In genomic region chr11:121604152-121604551, GRCh38 we compare ENCODE assay signal across 36 cellular contexts.
"Had no signal": no experiment of that assay in that cellular context is flagged by ENCODE, and none has a peak within 500 bp of the region (broad histone marks: within the 10 kb centered on the region; RNA-seq: fewer than 3 reads in every experiment).

No MANE protein-coding gene starts in this region.

- H3K4me3 ChIP-seq: ascending aorta, cardiac muscle cell had no signal

- H3K27ac ChIP-seq: ascending aorta, cardiac muscle cell, VCaP had no signal

- ATAC-seq: activated CD8-positive, alpha-beta T cell treated with anti-CD3 and anti-CD28 coated beads for 36 hours; activated naive CD8-positive, alpha-beta T cell treated with anti-CD3 and anti-CD28 coated beads, Interleukin-2, amount 50 U/mL, for 24 hours had no signal

- H3K27me3 ChIP-seq: ascending aorta, cardiac muscle cell had no signal

- H3K9me3 Mint-ChIP-seq: activated B cell treated with CpG ODN at 0.5 μM for 24 hours; activated CD4-positive, alpha-beta memory T cell treated with anti-CD3 and anti-CD28 coated beads for 36 hours; activated CD4-positive, alpha-beta T cell treated with anti-CD3 and anti-CD28 coated beads, Interleukin-2, amount 10 ng/mL, durations not matched to agents 24 days and 14 days; activated CD8-positive, alpha-beta T cell treated with anti-CD3 and anti-CD28 coated beads for 36 hours; activated naive CD4-positive, alpha-beta T cell treated with anti-CD3 and anti-CD28 coated beads, Interleukin-2, amount 10 ng/mL, durations not matched to agents 7 days and 5 days; activated naive CD4-positive, alpha-beta T cell treated with anti-CD3 and anti-CD28 coated beads, Interleukin-2, amount 50 U/mL, for 24 hours; activated naive CD8-positive, alpha-beta T cell treated with anti-CD3 and anti-CD28 coated beads, Interleukin-2, amount 10 ng/mL, durations not matched to agents 7 days and 5 days; activated naive CD8-positive, alpha-beta T cell treated with anti-CD3 and anti-CD28 coated beads, Interleukin-2, amount 50 U/mL, for 24 hours; activated T-cell treated with anti-CD3 and anti-CD28 coated beads, Interleukin-2, amount 50 U/mL, for 24 hours; activated T-helper 2 cell treated with anti-CD3 and anti-CD28 coated beads, Interferon-gamma antibody, Interleukin-2, Interleukin-4, amounts not matched to agents 10 μg/mL and 5 μg/mL and 100 μg/mL, durations not matched to agents 14 hours and 24 hours and 36 hours; central memory CD8-positive, alpha-beta T cell; T-helper 1 cell treated with Interleukin-12 subunit alpha and Interleukin-12 subunit beta and Interleukin-4 antibody, amounts not matched to agents 30 μg/mL and 1 μg/mL, for 36 hours; T-helper 2 cell treated with Interferon-gamma antibody and Interleukin-4, amounts not matched to agents 5 μg/mL and 100 μg/mL, for 36 hours had no signal

- H3K27ac Mint-ChIP-seq: activated B cell treated with CpG ODN at 0.5 μM for 24 hours; activated CD4-positive, alpha-beta memory T cell treated with anti-CD3 and anti-CD28 coated beads for 36 hours; activated CD4-positive, alpha-beta T cell treated with anti-CD3 and anti-CD28 coated beads, Interleukin-2, amount 10 ng/mL, durations not matched to agents 24 days and 14 days; activated CD8-positive, alpha-beta T cell treated with anti-CD3 and anti-CD28 coated beads for 36 hours; activated naive CD4-positive, alpha-beta T cell treated with anti-CD3 and anti-CD28 coated beads, Interleukin-2, amount 10 ng/mL, durations not matched to agents 7 days and 5 days; activated naive CD4-positive, alpha-beta T cell treated with anti-CD3 and anti-CD28 coated beads, Interleukin-2, amount 50 U/mL, for 24 hours; activated naive CD8-positive, alpha-beta T cell; activated naive CD8-positive, alpha-beta T cell treated with anti-CD3 and anti-CD28 coated beads, Interleukin-2, amount 10 ng/mL, durations not matched to agents 7 days and 5 days; activated naive CD8-positive, alpha-beta T cell treated with anti-CD3 and anti-CD28 coated beads, Interleukin-2, amount 50 U/mL, for 24 hours; activated T-cell treated with anti-CD3 and anti-CD28 coated beads, Interleukin-2, amount 50 U/mL, for 24 hours; activated T-helper 2 cell treated with anti-CD3 and anti-CD28 coated beads, Interferon-gamma antibody, Interleukin-2, Interleukin-4, amounts not matched to agents 10 μg/mL and 5 μg/mL and 100 μg/mL, durations not matched to agents 14 hours and 24 hours and 36 hours; brain; T-helper 1 cell treated with Interleukin-12 subunit alpha and Interleukin-12 subunit beta and Interleukin-4 antibody, amounts not matched to agents 30 μg/mL and 1 μg/mL, for 36 hours; T-helper 2 cell treated with Interferon-gamma antibody and Interleukin-4, amounts not matched to agents 5 μg/mL and 100 μg/mL, for 36 hours had no signal

- H3K4me1 Mint-ChIP-seq: activated B cell treated with CpG ODN at 0.5 μM for 24 hours; activated CD4-positive, alpha-beta T cell treated with anti-CD3 and anti-CD28 coated beads, Interleukin-2, amount 10 ng/mL, durations not matched to agents 24 days and 14 days; activated naive CD4-positive, alpha-beta T cell treated with anti-CD3 and anti-CD28 coated beads, Interleukin-2, amount 10 ng/mL, durations not matched to agents 7 days and 5 days; activated naive CD4-positive, alpha-beta T cell treated with anti-CD3 and anti-CD28 coated beads, Interleukin-2, amount 50 U/mL, for 24 hours; activated naive CD8-positive, alpha-beta T cell treated with anti-CD3 and anti-CD28 coated beads, Interleukin-2, amount 50 U/mL, for 24 hours; brain had no signal

- FAIRE-seq: bronchial epithelial cell, TTC549 had no signal

- H3K4me1 ChIP-seq: ascending aorta had no signal

- DNase-seq: activated B cell treated with CpG ODN at 0.5 μM for 24 hours; activated CD4-positive, alpha-beta memory T cell treated with anti-CD3 and anti-CD28 coated beads for 36 hours; activated CD4-positive, alpha-beta T cell treated with anti-CD3 and anti-CD28 coated beads for 4 hours; activated CD4-positive, alpha-beta T cell treated with anti-CD3 and anti-CD28 coated beads, Interleukin-2, amount 10 ng/mL, durations not matched to agents 24 days and 14 days; activated CD4-positive, alpha-beta T cell treated with anti-CD3 and anti-CD28 coated beads, Interleukin-2, amount 50 U/mL, for 1 hour; activated CD4-positive, alpha-beta T cell treated with anti-CD3 and anti-CD28 coated beads, Interleukin-2, amount 50 U/mL, for 4 hours; activated CD4-positive, CD25-positive, alpha-beta regulatory T cell treated with anti-CD3 and anti-CD28 coated beads, Interleukin-2, amount 50 U/mL, for 72 hours; activated CD8-positive, alpha-beta memory T cell treated with anti-CD3 and anti-CD28 coated beads, Interleukin-2, amount 50 U/mL, for 4 hours; activated CD8-positive, alpha-beta T cell treated with anti-CD3 and anti-CD28 coated beads for 36 hours; activated effector memory CD4-positive, alpha-beta T cell treated with Interleukin-2 at 50 U/mL for 16 hours; activated gamma-delta T cell; activated naive CD4-positive, alpha-beta T cell treated with anti-CD3 and anti-CD28 coated beads, Interleukin-2, amount 10 ng/mL, durations not matched to agents 7 days and 5 days; activated naive CD4-positive, alpha-beta T cell treated with Interleukin-2 at 50 U/mL for 16 hours; activated naive CD8-positive, alpha-beta T cell treated with anti-CD3 and anti-CD28 coated beads, Interleukin-2, amount 10 ng/mL, durations not matched to agents 7 days and 5 days; activated naive CD8-positive, alpha-beta T cell treated with anti-CD3 and anti-CD28 coated beads, Interleukin-2, amount 50 U/mL, for 24 hours; activated T-cell treated with anti-CD3 and anti-CD28 coated beads, Interleukin-2, amount 50 U/mL, for 24 hours; activated T-cell treated with anti-CD3 and anti-CD28 coated beads, Interleukin-2, amount 50 U/mL, for 48 hours; amygdala; anterior cingulate cortex; caudate nucleus; cerebellar nuclear complex; T-helper 1 cell; T-helper 2 cell; T-helper 9 cell had no signal

- H3K4me3 Mint-ChIP-seq: activated B cell treated with CpG ODN at 0.5 μM for 24 hours; activated CD4-positive, alpha-beta memory T cell treated with anti-CD3 and anti-CD28 coated beads for 36 hours; activated CD4-positive, alpha-beta T cell treated with anti-CD3 and anti-CD28 coated beads, Interleukin-2, amount 10 ng/mL, durations not matched to agents 24 days and 14 days; activated CD8-positive, alpha-beta T cell treated with anti-CD3 and anti-CD28 coated beads for 36 hours; activated naive CD4-positive, alpha-beta T cell treated with anti-CD3 and anti-CD28 coated beads, Interleukin-2, amount 10 ng/mL, durations not matched to agents 7 days and 5 days; activated naive CD4-positive, alpha-beta T cell treated with anti-CD3 and anti-CD28 coated beads, Interleukin-2, amount 50 U/mL, for 24 hours; activated naive CD8-positive, alpha-beta T cell; activated naive CD8-positive, alpha-beta T cell treated with anti-CD3 and anti-CD28 coated beads, Interleukin-2, amount 10 ng/mL, durations not matched to agents 7 days and 5 days; activated naive CD8-positive, alpha-beta T cell treated with anti-CD3 and anti-CD28 coated beads, Interleukin-2, amount 50 U/mL, for 24 hours; activated T-cell treated with anti-CD3 and anti-CD28 coated beads, Interleukin-2, amount 50 U/mL, for 24 hours; brain; central memory CD8-positive, alpha-beta T cell; T-helper 1 cell treated with Interleukin-12 subunit alpha and Interleukin-12 subunit beta and Interleukin-4 antibody, amounts not matched to agents 30 μg/mL and 1 μg/mL, for 36 hours; T-helper 2 cell treated with Interferon-gamma antibody and Interleukin-4, amounts not matched to agents 5 μg/mL and 100 μg/mL, for 36 hours had no signal

- H3K9me3 ChIP-seq: ascending aorta had no signal
